In the genomic region with DNA sequence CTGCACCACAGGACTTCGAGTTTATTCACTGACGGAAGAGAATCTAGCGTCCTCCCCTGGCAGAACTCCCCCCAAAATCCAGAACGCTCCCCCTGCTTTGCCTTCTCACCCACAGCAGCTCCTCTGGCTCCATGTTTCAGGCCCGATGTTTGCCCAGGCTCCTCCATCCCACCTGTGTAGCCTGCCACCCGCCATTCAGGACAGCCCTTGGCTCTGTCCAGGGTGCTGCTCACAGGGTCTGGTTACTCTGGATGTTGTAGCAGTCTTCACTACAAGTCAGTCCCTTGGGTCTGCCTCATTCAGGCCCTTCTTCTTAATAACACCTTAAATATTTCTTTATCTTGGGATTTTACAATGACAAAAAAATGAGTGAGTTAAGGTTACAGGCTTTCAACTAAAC, we compare ENCODE assay signal across 17 cellular contexts. TPM values are rescaled to one million over a fixed set of nuclear protein-coding genes. Genes with fewer than 3 reads are reported as not detected.
DNase-seq lines count a peak whose midpoint lies in the region; ATAC-seq, FAIRE-seq and TF ChIP-seq lines count a peak whose summit lies in the region.
"Had no signal": no experiment of that assay in that cellular context is flagged by ENCODE, and none has a peak within 500 bp of the region (broad histone marks: within the 10 kb centered on the region; RNA-seq: fewer than 3 reads in every experiment).

No MANE protein-coding gene starts in this region.

- no peak overlapping the region for H3K27ac Mint-ChIP-seq in activated CD4-positive, alpha-beta T cell treated with anti-CD3 and anti-CD28 coated beads, Interleukin-2, amount 10 ng/mL, durations not matched to agents 24 days and 14 days
- H3K27ac Mint-ChIP-seq in CD4-positive, alpha-beta memory T cell: no peak overlapping the region
- H3K27ac Mint-ChIP-seq: dendritic cell treated with granulocyte-macrophage colony-stimulating factor and Interleukin-4, amounts not matched to agents 40 ng/mL and 50 ng/mL, for 4 days had no signal

- FAIRE-seq in GM12878 (lab: Jason Lieb, UNC): no peak

- no peak overlapping the region for H3K4me2 ChIP-seq in GM12878 (ENCODE audit: control insufficient read depth, insufficient read depth)

- H3K9me3 ChIP-seq in GM12878 (replicated peaks; ENCODE audit: control insufficient read depth, insufficient read depth, low read length) (no peaks in the 10 kb centered on the region), mucosa of descending colon (no peaks in the 10 kb centered on the region)
- no peaks in the 10 kb centered on the region for H3K9me3 ChIP-seq in CD4-positive, alpha-beta memory T cell (ENCODE audit: control insufficient read depth in 1 of 2, low read length in 2 of 2)
- H3K9me3 ChIP-seq: thyroid gland had no signal

- ATAC-seq in GM12878: 0 out of 3 replicates have a peak, but pooled peaks have one; percentile 34
- ATAC-seq in mucosa of descending colon: peak; percentile 44
- no peak for ATAC-seq in HG03565 (IDR thresholded peaks at IDR 0.05; ENCODE audit: unreplicated experiment)

- H3K36me3 ChIP-seq in GM12878 (ENCODE audit: control insufficient read depth in 2 of 2, insufficient read depth in 2 of 2, low read length in 1 of 2) (no peaks in the 10 kb centered on the region), mucosa of descending colon (ENCODE audit: low read depth) (no peaks in the 10 kb centered on the region)
- H3K36me3 ChIP-seq in CD4-positive, alpha-beta memory T cell (ENCODE audit: insufficient read depth, low read length): no peaks in the 10 kb centered on the region
- H3K36me3 ChIP-seq: thyroid gland had no signal

- TF ChIP-seq POLR2A in GM12878 (IDR thresholded peaks at IDR 0.05; ENCODE audit: low read depth, low read length): no peak

- H4K20me1 ChIP-seq in GM12878 (ENCODE audit: control insufficient read depth, insufficient read depth): no peaks in the 10 kb centered on the region

- WGBS in GM12878 (ENCODE audit: insufficient coverage, insufficient replicate concordance, low lambda C conversion rate, missing lambda C conversion rate): 12% methylated on average over 6 of the region's 6 CpGs

- RAD21 ChIA-PET in GM12878 (lab: Charles Lee; ENCODE audit: unreplicated experiment): no interaction called here

- SMC1A ChIA-PET in GM12878 (lab: Charles Lee; ENCODE audit: uncharacterized antibody, unreplicated experiment): no interaction called here

- TF ChIP-seq CTCF in GM12878 (IDR thresholded peaks at IDR 0.05 in 2 of 3, conservative IDR thresholded peaks at IDR 0.05 in 1 of 3; ENCODE audit: control insufficient read depth in 2 of 3, extremely low read depth in 1 of 3, insufficient read depth in 1 of 3, low read depth in 3 of 3, low read length in 3 of 3) (no peak), mucosa of descending colon (IDR thresholded peaks at IDR 0.05) (no peak)

- TF ChIP-seq RAD21 in Ishikawa (IDR thresholded peaks at IDR 0.05; ENCODE audit: low read depth) (no peak; the same call in 1 of the 2 replicates), GM12878 (IDR thresholded peaks at IDR 0.05; ENCODE audit: insufficient read depth, low read depth, low read length) (no peak)

- CTCF ChIA-PET in GM12878 (lab: Yijun Ruan, JAX): no interaction called here
- CTCF ChIA-PET in CD4-positive, alpha-beta memory T cell (lab: Charles Lee; ENCODE audit: partially characterized antibody): interaction anchor here (1.1 kb wide), 1 partner anchor 133 kb away, joined by 4 read pairs; no protein-coding TSS in a partner anchor

- no peaks in the 10 kb centered on the region for H3K36me3 Mint-ChIP-seq in activated CD4-positive, alpha-beta T cell treated with anti-CD3 and anti-CD28 coated beads, Interleukin-2, amount 10 ng/mL, durations not matched to agents 24 days and 14 days (ENCODE audit: low read depth)
- no peaks in the 10 kb centered on the region for H3K36me3 Mint-ChIP-seq in CD4-positive, alpha-beta memory T cell

- H2AFZ ChIP-seq in GM12878 (ENCODE audit: control insufficient read depth, low read depth, low read length): no peak overlapping the region

- H3K4me3 ChIP-seq in GM12878 (no peak overlapping the region), mucosa of descending colon (no peak overlapping the region)
- H3K4me3 ChIP-seq in CD4-positive, alpha-beta memory T cell (ENCODE audit: low read length in 2 of 2): no peak overlapping the region
- H3K4me3 ChIP-seq: thyroid gland had no signal

- TF ChIP-seq EP300 in Ishikawa (IDR thresholded peaks at IDR 0.05; ENCODE audit: borderline replicate concordance): no peak
- TF ChIP-seq EP300 in GM12878 (IDR thresholded peaks at IDR 0.05; ENCODE audit: borderline replicate concordance in 1 of 2, control insufficient read depth in 1 of 2, low read depth in 2 of 2, low read length in 2 of 2): no peak

- intact Hi-C loops in activated CD4-positive, alpha-beta T cell treated with anti-CD3 and anti-CD28 coated beads, Interleukin-2, amount 10 ng/mL, durations not matched to agents 24 days and 14 days (cut with micrococcal nuclease): no loop called here
- intact Hi-C loops in GM12878 (cut with micrococcal nuclease; ENCODE audit: unreplicated experiment): no loop called here
- intact Hi-C loops in mucosa of descending colon (cut with DNase I, micrococcal nuclease): no loop called here
- intact Hi-C loops in CD4-positive, alpha-beta memory T cell (cut with micrococcal nuclease): no loop called here

- BruUV-seq in GM12878 (replicated peaks; lab: Mats Ljungman, UMichigan): no TSS peak

- peaks cover 24% of the 10 kb centered on the region for H3K27me3 Mint-ChIP-seq in activated CD4-positive, alpha-beta T cell treated with anti-CD3 and anti-CD28 coated beads, Interleukin-2, amount 10 ng/mL, durations not matched to agents 24 days and 14 days
- peaks cover 18 to 30% of the 10 kb centered on the region in 2 donors for H3K27me3 Mint-ChIP-seq in CD4-positive, alpha-beta memory T cell

- H3K4me3 Mint-ChIP-seq in activated CD4-positive, alpha-beta T cell treated with anti-CD3 and anti-CD28 coated beads, Interleukin-2, amount 10 ng/mL, durations not matched to agents 24 days and 14 days: no peak overlapping the region
- peak overlapping the region in 1 of 8 donors; percentile 40 for H3K4me3 Mint-ChIP-seq in CD4-positive, alpha-beta memory T cell
- H3K4me3 Mint-ChIP-seq: dendritic cell treated with granulocyte-macrophage colony-stimulating factor and Interleukin-4, amounts not matched to agents 40 ng/mL and 50 ng/mL, for 4 days had no signal

- in situ Hi-C loops in GM12878 (cut with MboI): no loop called here

- H3K4me1 ChIP-seq in GM12878 (ENCODE audit: control insufficient read depth, insufficient read depth, low read length) (no peaks in the 10 kb centered on the region), mucosa of descending colon (ENCODE audit: low read depth) (peaks cover 6% of the 10 kb centered on the region)
- peaks cover 4% of the 10 kb centered on the region for H3K4me1 ChIP-seq in CD4-positive, alpha-beta memory T cell (ENCODE audit: insufficient read depth, low read length)
- H3K4me1 ChIP-seq: thyroid gland had no signal

- H3K9ac ChIP-seq in GM12878 (ENCODE audit: control insufficient read depth, insufficient read depth, low read length): no peak overlapping the region

- H3K79me2 ChIP-seq in GM12878 (ENCODE audit: control insufficient read depth, insufficient read depth, low read length): no peaks in the 10 kb centered on the region

- peak; percentile 60 for DNase-seq in activated CD4-positive, alpha-beta T cell treated with anti-CD3 and anti-CD28 coated beads, Interleukin-2, amount 10 ng/mL, durations not matched to agents 24 days and 14 days
- no peak for DNase-seq in activated CD4-positive, alpha-beta T cell treated with anti-CD3 and anti-CD28 coated beads for 4 hours
- no peak for DNase-seq in GM12878 (ENCODE audit: low read depth, low spot score)
- DNase-seq in mucosa of descending colon: peak in 2 of 3 donors; percentile 26 to 32
- no peak for DNase-seq in effector CD8-positive, alpha-beta T cell (lab: John Stamatoyannopoulos, UW)
- DNase-seq in CD4-positive, alpha-beta memory T cell: no peak
- DNase-seq: ACHN; activated T-cell treated with anti-CD3 and anti-CD28 coated beads, Interleukin-2, amount 50 U/mL, for 1 hour; NCI-H1694; NCI-H526 treated with DMSO at 0.1 percent for 48 hours; SHP77; stimulated activated CD4-positive, alpha-beta T cell treated with anti-CD3 and anti-CD28 coated beads, Interleukin-12 subunit alpha, Interleukin-12 subunit beta, amount 100 ng/mL, for 4 hours; thyroid gland had no signal

- H3K27me3 ChIP-seq in GM12878 (replicated peaks in 1 of 2; ENCODE audit: control insufficient read depth in 2 of 2, insufficient read depth in 2 of 2, low read length in 1 of 2): no peaks in the 10 kb centered on the region
- H3K27me3 ChIP-seq in CD4-positive, alpha-beta memory T cell (ENCODE audit: insufficient read depth, low read length): peaks cover 5% of the 10 kb centered on the region
- H3K27me3 ChIP-seq: thyroid gland had no signal

- no peak overlapping the region for H3K27ac ChIP-seq in GM12878 (ENCODE audit: control insufficient read depth, insufficient read depth)
- H3K27ac ChIP-seq in CD4-positive, alpha-beta memory T cell (ENCODE audit: low read depth, low read length): no peak overlapping the region
- H3K27ac ChIP-seq: thyroid gland, VCaP had no signal

- H3K9me3 Mint-ChIP-seq in activated CD4-positive, alpha-beta T cell treated with anti-CD3 and anti-CD28 coated beads, Interleukin-2, amount 10 ng/mL, durations not matched to agents 24 days and 14 days: peaks cover 13% of the 10 kb centered on the region
- H3K9me3 Mint-ChIP-seq in CD4-positive, alpha-beta memory T cell: peaks cover 0 to 12% (median 3%) of the 10 kb centered on the region in 8 donors
- H3K9me3 Mint-ChIP-seq: dendritic cell treated with granulocyte-macrophage colony-stimulating factor and Interleukin-4, amounts not matched to agents 40 ng/mL and 50 ng/mL, for 4 days had no signal

- peaks cover 8% of the 10 kb centered on the region for H3K4me1 Mint-ChIP-seq in activated CD4-positive, alpha-beta T cell treated with anti-CD3 and anti-CD28 coated beads, Interleukin-2, amount 10 ng/mL, durations not matched to agents 24 days and 14 days
- H3K4me1 Mint-ChIP-seq in CD4-positive, alpha-beta memory T cell: peaks cover 8 to 21% (median 15%) of the 10 kb centered on the region in 4 donors

- POLR2A ChIA-PET in GM12878 (lab: Charles Lee): no interaction called here
- POLR2A ChIA-PET in CD4-positive, alpha-beta memory T cell (lab: Charles Lee; ENCODE audit: partially characterized antibody): no interaction called here

RNA-seq across cellular contexts. Expression of gene SV2C, which starts 41.3 kb away (rescaled TPM):
- not detected in 2 replicates for total RNA-seq in activated CD4-positive, alpha-beta T cell treated with anti-CD3 and anti-CD28 coated beads, Interleukin-2, amount 10 ng/mL, durations not matched to agents 24 days and 14 days
- 0.24 and 0.40 TPM in 2 replicates for total RNA-seq in GM12878 (2013; cell fraction: nucleolus; rRNA removed)
- total RNA-seq in GM12878 (2014; rRNA removed) (0.40 and 2.2 TPM in 2 replicates), GM12878 (2014; rRNA removed; fragmentation: Illumina TruSeq; extraction: Trizol) (0.94 and 0.97 TPM in 2 replicates), GM12878 (2021) (1.1 TPM in 2 replicates), mucosa of descending colon (1 to 10 TPM in 1 of 3 donors, under 1 TPM in 2; 0.54 to 1.2 (median 0.58) TPM)
- polyA plus RNA-seq in GM12878 (2011; ENCODE audit: low read depth): 0.03 TPM
- polyA plus RNA-seq in GM12878 (2011; rRNA removed) (under 0.01 TPM in 1 of 2 replicates, not detected in the other), GM12878 (2014; fragmentation: Illumina TruSeq; extraction: Trizol) (0.76 and 0.81 TPM in 2 replicates), GM12878 (2014; fragmentation: Nextera tagmentation; extraction: Ambion mirVana) (under 1 TPM; 0.20 to 0.37 TPM), GM12878 (2014; rRNA removed) (0.60 and 0.69 TPM in 2 replicates), GM12878 (2016; fragmentation: Nextera tagmentation; extraction: Ambion mirVana) (1 to 10 TPM in 1 of 2 experiments, under 1 TPM in 1; 0.56 to 1.0 TPM)
- polyA plus RNA-seq in GM12878 (2011; cell fraction: cytosol; rRNA removed): not detected in 2 replicates
- not detected in 2 replicates for polyA plus RNA-seq in GM12878 (2011; cell fraction: nucleus; rRNA removed)
- polyA plus RNA-seq in GM12878 (2012): 0.03 TPM in 2 replicates
- polyA minus RNA-seq in GM12878 (2011; rRNA and poly(A)+ RNA removed): not detected in 2 replicates
- polyA minus RNA-seq in GM12878 (2011; cell fraction: cytosol; rRNA and poly(A)+ RNA removed): not detected in 2 replicates
- not detected in 2 replicates for polyA minus RNA-seq in GM12878 (2011; cell fraction: nucleus; rRNA and poly(A)+ RNA removed)
- not detected for total RNA-seq in CD4-positive, alpha-beta memory T cell
- under 1 TPM in 1 of 2 donors, not detected in 1; 0.02 TPM for polyA plus RNA-seq in CD4-positive, alpha-beta memory T cell

Comparison
In these comparisons a context has a peak if more than half of its experiments do, and no peak if none do; other contexts are left out.
1. DNase-seq: peak in activated CD4-positive, alpha-beta T cell treated with anti-CD3 and anti-CD28 coated beads, Interleukin-2, amount 10 ng/mL, durations not matched to agents 24 days and 14 days (single experiment) and mucosa of descending colon (2 of 3); none in activated CD4-positive, alpha-beta T cell treated with anti-CD3 and anti-CD28 coated beads for 4 hours (0 of 2), GM12878 (single experiment), effector CD8-positive, alpha-beta T cell (single experiment) and CD4-positive, alpha-beta memory T cell (0 of 5).